ENCODE assay signal across 22 cellular contexts in the genomic region with DNA sequence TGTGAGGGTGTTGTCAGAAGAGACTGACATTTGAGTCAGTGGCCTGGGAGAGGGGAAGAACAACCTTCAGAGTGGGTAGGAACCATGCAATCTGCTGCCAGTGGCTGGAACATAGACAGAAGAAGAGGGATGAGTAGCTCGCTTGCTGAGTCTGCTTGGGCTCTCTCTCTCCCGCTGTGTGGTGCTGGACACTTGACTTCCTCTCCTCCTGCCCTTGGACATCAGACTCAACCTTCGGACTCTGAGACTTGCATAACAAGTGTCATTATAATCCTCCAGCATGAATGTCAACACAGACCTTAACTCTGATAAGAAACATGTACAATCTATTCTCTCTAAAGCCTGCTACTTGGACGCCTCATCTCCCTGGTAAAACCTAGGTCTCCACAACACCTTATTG.
"Had no signal": no experiment of that assay in that cellular context is flagged by ENCODE, and none has a peak within 500 bp of the region (broad histone marks: within the 10 kb centered on the region; RNA-seq: fewer than 3 reads in every experiment).

No MANE protein-coding gene starts in this region.

- H2AFZ ChIP-seq: parathyroid adenoma had no signal

- FAIRE-seq: colon, kidney had no signal

- H3K27me3 ChIP-seq: dorsolateral prefrontal cortex, gastrocnemius medialis, stomach, tibial artery had no signal

- H3K79me2 ChIP-seq: parathyroid adenoma had no signal

- H3K27ac ChIP-seq: dorsolateral prefrontal cortex, epithelial cell of prostate, gastrocnemius medialis, left ventricle myocardium inferior, lower lobe of right lung, parathyroid adenoma, stomach, tibial artery had no signal

- H3K9me3 ChIP-seq: gastrocnemius medialis, left ventricle myocardium inferior, lower lobe of right lung, stomach, tibial artery had no signal

- H3K4me3 ChIP-seq: dorsolateral prefrontal cortex, gastrocnemius medialis, left ventricle myocardium inferior, lower lobe of right lung, stomach, tibial artery had no signal

- H3K9ac ChIP-seq: parathyroid adenoma had no signal

- H3K4me1 ChIP-seq: gastrocnemius medialis, lower lobe of right lung, parathyroid adenoma, stomach, tibial artery had no signal

- H3K36me3 ChIP-seq: gastrocnemius medialis, left ventricle myocardium inferior, lower lobe of right lung, stomach, tibial artery had no signal

- ATAC-seq: esophagus mucosa; gastrocnemius medialis; lower lobe of right lung; natural killer cell treated with Interleukin-12 subunit alpha and Interleukin-12 subunit beta and Interleukin-15 and Interleukin-18, amount 100 ng/mL, for 72 hours; sciatic nerve; stimulated activated effector memory CD8-positive, alpha-beta T cell treated with anti-CD3 and anti-CD28 coated beads, Interleukin-12 subunit alpha, Interleukin-12 subunit beta, amount 100 ng/mL, for 72 hours had no signal

- DNase-seq: dorsolateral prefrontal cortex; effector CD4-positive, alpha-beta T cell; endodermal cell; foreskin fibroblast; gastrocnemius medialis; head of caudate nucleus; kidney; left ventricle myocardium inferior; lower lobe of right lung; naive B cell; stimulated activated CD4-positive, alpha-beta T cell treated with anti-CD3 and anti-CD28 coated beads, Interleukin-2, amount 100 ng/mL, for 24 hours; stimulated activated CD4-positive, alpha-beta T cell treated with anti-CD3 and anti-CD28 coated beads, Interleukin-4, amount 100 ng/mL, for 24 hours; stimulated activated naive CD4-positive, alpha-beta T cell treated with Interleukin-2 at 50 U/mL for 16 hours; stomach; tibial artery had no signal
